Comparison of ENCODE assay signal across 11 cellular contexts in genomic region chr13:80040219-80040976, GRCh38.
DNase-seq lines count a peak whose midpoint lies in the region; ATAC-seq, FAIRE-seq and TF ChIP-seq lines count a peak whose summit lies in the region.
"Had no signal": no experiment of that assay in that cellular context is flagged by ENCODE, and none has a peak within 500 bp of the region (broad histone marks: within the 10 kb centered on the region; RNA-seq: fewer than 3 reads in every experiment).

No MANE protein-coding gene starts in this region.

- H3K27ac ChIP-seq in small intestine (ENCODE audit: low read depth in 1 of 2, low read length in 1 of 2): no peak overlapping the region
- H3K27ac ChIP-seq: heart left ventricle, VCaP had no signal

- no peaks in the 10 kb centered on the region for H3K36me3 ChIP-seq in small intestine (ENCODE audit: control insufficient read depth in 2 of 2, insufficient read depth in 2 of 2, low read length in 2 of 2)
- H3K36me3 ChIP-seq: heart left ventricle had no signal

- no peak overlapping the region for H3K4me3 ChIP-seq in small intestine (ENCODE audit: low read depth in 1 of 2, low read length in 2 of 2)
- H3K4me3 ChIP-seq: heart left ventricle had no signal

- ATAC-seq in SK-N-SH treated with all-trans-retinoic acid at 6 μM for 48 hours (peak; percentile 89), HG02938 (IDR thresholded peaks at IDR 0.05; ENCODE audit: unreplicated experiment) (no peak), GM21529 (IDR thresholded peaks at IDR 0.05; ENCODE audit: unreplicated experiment) (no peak)

- DNase-seq in H54 (ENCODE audit: insufficient read length, low spot score) (peak; percentile 17), foreskin melanocyte (peak; percentile 74), small intestine (peak; percentile 45), NCI-H1436 (lab: John Stamatoyannopoulos, UW) (no peak)
- DNase-seq: activated naive CD4-positive, alpha-beta T cell treated with anti-CD3 and anti-CD28 coated beads for 36 hours; heart left ventricle; posterior cingulate gyrus had no signal

- FAIRE-seq in H54 (lab: Jason Lieb, UNC) (peak; percentile 100), small intestine (lab: Jason Lieb, UNC) (no peak)

- no peaks in the 10 kb centered on the region for H3K27me3 ChIP-seq in small intestine (ENCODE audit: control insufficient read depth in 2 of 2, insufficient read depth in 2 of 2, low read length in 2 of 2)
- H3K27me3 ChIP-seq: heart left ventricle had no signal

- 31 to 45% (median 36%) methylated on average over 4 of the region's 4 CpGs for whole genome bisulfite sequencing in small intestine, 3 donors

- H3K4me1 ChIP-seq in small intestine (ENCODE audit: control insufficient read depth in 2 of 2, insufficient read depth in 1 of 2, low read depth in 1 of 2, low read length in 1 of 2): no peaks in the 10 kb centered on the region

- TF ChIP-seq POLR2A in H54 (IDR thresholded peaks at IDR 0.05; ENCODE audit: low read depth, low read length): no peak

- H3K9me3 ChIP-seq in small intestine (ENCODE audit: control insufficient read depth, low read depth): no peaks in the 10 kb centered on the region
- H3K9me3 ChIP-seq: heart left ventricle had no signal

TF ChIP-seq in SK-N-SH treated with all-trans-retinoic acid at 6 μM for 48 hours, 23 proteins besides CTCF, POLR2A, EP300 and RAD21:
- TF ChIP-seq ZFP3 (CRISPR knock-in tag; IDR thresholded peaks at IDR 0.05) (0 out of 2 replicates have a peak, but pooled peaks have one; percentile 76), TOX (CRISPR knock-in tag; IDR thresholded peaks at IDR 0.05; ENCODE audit: borderline replicate concordance) (peak; percentile 82; the same call in 1 of the 2 replicates), SNAI2 (CRISPR knock-in tag; IDR thresholded peaks at IDR 0.05) (peak; percentile 78; the same call in 1 of the 2 replicates), ZC3H10 (CRISPR knock-in tag; IDR thresholded peaks at IDR 0.05) (peak; percentile 85), TCF4 (CRISPR knock-in tag; IDR thresholded peaks at IDR 0.05; ENCODE audit: borderline replicate concordance) (0 out of 2 replicates have a peak, but pooled peaks have one; percentile 52), POU6F1 (CRISPR knock-in tag; IDR thresholded peaks at IDR 0.05; ENCODE audit: borderline replicate concordance, low read depth) (peak; percentile 89; the same call in 1 of the 2 replicates), TSHZ2 (CRISPR knock-in tag; IDR thresholded peaks at IDR 0.05) (no peak), CSRNP3 (CRISPR knock-in tag; IDR thresholded peaks at IDR 0.05) (no peak), OSR1 (CRISPR knock-in tag; IDR thresholded peaks at IDR 0.05) (0 out of 2 replicates have a peak, but pooled peaks have one; percentile 58), GLIS3 (CRISPR knock-in tag; IDR thresholded peaks at IDR 0.05) (no peak), ISL1 (CRISPR knock-in tag; IDR thresholded peaks at IDR 0.05) (peak; percentile 94), CREB5 (CRISPR knock-in tag; IDR thresholded peaks at IDR 0.05; ENCODE audit: low read depth) (no peak)
